In genomic region chr1:113422315-113423068, GRCh38 we compare ENCODE assay signal across 14 cellular contexts. TPM values are rescaled to one million over a fixed set of nuclear protein-coding genes. Genes with fewer than 3 reads are reported as not detected.
DNase-seq lines count a peak whose midpoint lies in the region; ATAC-seq, FAIRE-seq and TF ChIP-seq lines count a peak whose summit lies in the region.
"Had no signal": no experiment of that assay in that cellular context is flagged by ENCODE, and none has a peak within 500 bp of the region (broad histone marks: within the 10 kb centered on the region; RNA-seq: fewer than 3 reads in every experiment).

No MANE protein-coding gene starts in this region.

- no peak overlapping the region for H4K91ac ChIP-seq in trophoblast cell (ENCODE audit: low read depth, low read length)

- FAIRE-seq in GM12892 (lab: Jason Lieb, UNC), result no peak
- FAIRE-seq: HTR-8/SVneo had no signal

- ATAC-seq in right cardiac atrium (peak in 1 of 2 donors; percentile 22), left cardiac atrium (no peak), left colon (peak; percentile 10)
- ATAC-seq: CD8-positive, alpha-beta T cell had no signal

- no peak overlapping the region for H4K8ac ChIP-seq in trophoblast cell (ENCODE audit: low read depth, low read length)

- no peak overlapping the region for H3K23ac ChIP-seq in trophoblast cell (ENCODE audit: low read length)

- H2BK12ac ChIP-seq in trophoblast cell (ENCODE audit: low read length), result no peak overlapping the region

- no peak overlapping the region for H2AFZ ChIP-seq in trophoblast cell (ENCODE audit: insufficient read depth, low read length, poor library complexity)

- H3K4me3 ChIP-seq in right cardiac atrium (ENCODE audit: low read length) (no peak overlapping the region), trophoblast cell (ENCODE audit: low read depth, low read length) (no peak overlapping the region)

- H3K18ac ChIP-seq in trophoblast cell (ENCODE audit: low read length), result no peak overlapping the region

- H3K36me3 ChIP-seq in trophoblast cell (ENCODE audit: control insufficient read depth in 1 of 2, insufficient read depth in 2 of 2, low read length in 2 of 2), result no peaks in the 10 kb centered on the region

- H3K79me1 ChIP-seq in trophoblast cell (ENCODE audit: low read length), result no peaks in the 10 kb centered on the region

- no peak overlapping the region for H2BK5ac ChIP-seq in trophoblast cell (ENCODE audit: low read depth, low read length, poor library complexity)

- H4K12ac ChIP-seq in trophoblast cell (ENCODE audit: low read depth, low read length), result no peak overlapping the region

- TF ChIP-seq POLR2A in GM12892 (IDR thresholded peaks at IDR 0.05; ENCODE audit: low read depth, low read length), result no peak

- H3K9ac ChIP-seq in trophoblast cell (ENCODE audit: low read length), result no peak overlapping the region
- H3K9ac ChIP-seq: BLaER1 treated with 17β-estradiol and CSF1 and Interleukin-3, amounts not matched to agents 10 nM and 100 nM had no signal

- no peak overlapping the region for H3K14ac ChIP-seq in trophoblast cell (ENCODE audit: low read length)

- no peak overlapping the region for H3K4me2 ChIP-seq in trophoblast cell (ENCODE audit: low read length)
- H3K4me2 ChIP-seq: BLaER1 treated with 17β-estradiol and CSF1 and Interleukin-3, amounts not matched to agents 10 nM and 100 nM had no signal

- H2AK5ac ChIP-seq in trophoblast cell (ENCODE audit: low read length), result no peak overlapping the region

- H2BK120ac ChIP-seq in trophoblast cell (ENCODE audit: insufficient read depth, low read length, poor library complexity), result no peak overlapping the region

- H3K27ac ChIP-seq in right cardiac atrium (ENCODE audit: low read length), result no peak overlapping the region
- no peak overlapping the region for H3K27ac ChIP-seq in trophoblast cell (ENCODE audit: low read depth, low read length)
- H3K27ac ChIP-seq: BLaER1 treated with 17β-estradiol and CSF1 and Interleukin-3, amounts not matched to agents 10 nM and 100 nM had no signal

- 97% methylated on average over 26 of the region's 26 CpGs for WGBS in right cardiac atrium
- no CpG with 5 or more reads among the region's 26 CpGs for WGBS in trophoblast cell (ENCODE audit: extremely low coverage, insufficient coverage, insufficient read length)

- DNase-seq in right cardiac atrium (peak in 2 of 3 donors; percentile 43 to 44), left cardiac atrium (no peak), left colon (no peak), trophoblast cell (no peak), HUDEP-2 (lab: John Stamatoyannopoulos, UW; ENCODE audit: unreplicated experiment in 76 of 76) (no peak), GM12892 (ENCODE audit: insufficient read length) (no peak)
- no peak for DNase-seq in central memory CD4-positive, alpha-beta T cell
- DNase-seq: Calu3; CD8-positive, alpha-beta T cell; DMS79 treated with DMSO at 0.1 percent for 48 hours; GF-D8; HCEC 1CT had no signal

- intact Hi-C loops in right cardiac atrium (cut with DNase I) (no loop called here), left cardiac atrium (cut with DNase I) (no loop called here), left colon (cut with DNase I, micrococcal nuclease) (no loop called here)

- no peaks in the 10 kb centered on the region for H3K79me2 ChIP-seq in trophoblast cell (ENCODE audit: control insufficient read depth, insufficient read depth, low read length, poor library complexity)

- H3K9me3 ChIP-seq in right cardiac atrium (ENCODE audit: control insufficient read depth, low read length) (no peaks in the 10 kb centered on the region), trophoblast cell (ENCODE audit: insufficient read depth, low read depth, low read length) (peaks cover 5% of the 10 kb centered on the region)

- peaks cover 2% of the 10 kb centered on the region for H3K4me1 ChIP-seq in right cardiac atrium (ENCODE audit: control insufficient read depth, insufficient read depth, low read length)
- H3K4me1 ChIP-seq in trophoblast cell (ENCODE audit: control insufficient read depth in 1 of 2, insufficient read depth in 2 of 2, low read length in 2 of 2), result no peaks in the 10 kb centered on the region

- H3K4ac ChIP-seq in trophoblast cell (ENCODE audit: low read depth, low read length), result peak overlapping the region; percentile 17

- no peaks in the 10 kb centered on the region for H3K27me3 ChIP-seq in right cardiac atrium (ENCODE audit: control insufficient read depth, insufficient read depth)
- H3K27me3 ChIP-seq in trophoblast cell (ENCODE audit: insufficient read depth, low read length), result no peaks in the 10 kb centered on the region
- H3K27me3 ChIP-seq: BLaER1 treated with 17β-estradiol and CSF1 and Interleukin-3, amounts not matched to agents 10 nM and 100 nM had no signal

RNA-seq across cellular contexts. Expression of gene MAGI3, which starts 32.2 kb away (rescaled TPM):
- 1 to 10 TPM; 7.8 to 8.9 (median 8.2) TPM for total RNA-seq in right cardiac atrium
- 2.9 TPM for polyA plus RNA-seq in right cardiac atrium
- 1 to 10 TPM; 7.2 to 7.9 TPM for total RNA-seq in left cardiac atrium
- total RNA-seq in left colon, result 10 to 100 TPM; 58.2 to 78.6 TPM
- polyA plus RNA-seq in trophoblast cell (2013), result 14.0 and 14.4 TPM in 2 replicates
- polyA plus RNA-seq in GM12892 (2012; ENCODE audit: missing spikeins), result 2.4 TPM

Comparison
In these comparisons a context has a peak if more than half of its experiments do, and no peak if none do; other contexts are left out.
1. DNase-seq: peak in right cardiac atrium (2 of 3); none in left cardiac atrium (single experiment), left colon (0 of 2), trophoblast cell (0 of 2), HUDEP-2 (0 of 76), GM12892 (single experiment) and central memory CD4-positive, alpha-beta T cell (single experiment).
2. RNA of gene MAGI3, which starts 32.2 kb away (total RNA-seq): 58.2 to 78.6 TPM in left colon; 7.8 to 8.9 TPM in right cardiac atrium and 7.2 to 7.9 TPM in left cardiac atrium; every median in the first group is over 4 times any median in the second.